21 cellular contexts compared by ENCODE assay signal in genomic region chr13:76339649-76340048, GRCh38.
"Had no signal": no experiment of that assay in that cellular context is flagged by ENCODE, and none has a peak within 500 bp of the region (broad histone marks: within the 10 kb centered on the region; RNA-seq: fewer than 3 reads in every experiment).

No MANE protein-coding gene starts in this region.

- H3K9me3 Mint-ChIP-seq: activated CD4-positive, alpha-beta T cell treated with anti-CD3 and anti-CD28 coated beads, Interleukin-2, amount 10 ng/mL, durations not matched to agents 24 days and 14 days; memory B cell had no signal

- H3K27me3 ChIP-seq: brain microvascular endothelial cell, esophagus muscularis mucosa, spleen, stomach, testis, upper lobe of left lung had no signal

- H3K27ac ChIP-seq: brain microvascular endothelial cell, coronary artery, esophagus muscularis mucosa, pancreas, spleen, stomach, testis, upper lobe of left lung had no signal

- ATAC-seq: left ventricle myocardium superior; mucosa of descending colon; naive thymus-derived CD8-positive, alpha-beta T cell; pancreas; sciatic nerve had no signal

- H3K4me1 Mint-ChIP-seq: activated CD4-positive, alpha-beta T cell treated with anti-CD3 and anti-CD28 coated beads, Interleukin-2, amount 10 ng/mL, durations not matched to agents 24 days and 14 days; activated naive CD8-positive, alpha-beta T cell treated with anti-CD3 and anti-CD28 coated beads, Interleukin-2, amount 10 ng/mL, durations not matched to agents 7 days and 5 days; central memory CD8-positive, alpha-beta T cell; memory B cell; naive thymus-derived CD8-positive, alpha-beta T cell had no signal

- H3K9me3 ChIP-seq: esophagus muscularis mucosa, mucosa of descending colon, pancreas, testis, upper lobe of left lung had no signal

- H3K4me1 ChIP-seq: pancreas, spleen, testis, upper lobe of left lung had no signal

- H3K36me3 Mint-ChIP-seq: activated naive CD8-positive, alpha-beta T cell treated with anti-CD3 and anti-CD28 coated beads, Interleukin-2, amount 10 ng/mL, durations not matched to agents 7 days and 5 days; memory B cell had no signal

- H3K4me3 Mint-ChIP-seq: activated CD4-positive, alpha-beta T cell treated with anti-CD3 and anti-CD28 coated beads, Interleukin-2, amount 10 ng/mL, durations not matched to agents 24 days and 14 days; activated naive CD8-positive, alpha-beta T cell treated with anti-CD3 and anti-CD28 coated beads, Interleukin-2, amount 10 ng/mL, durations not matched to agents 7 days and 5 days; central memory CD8-positive, alpha-beta T cell; memory B cell; naive thymus-derived CD8-positive, alpha-beta T cell had no signal

- H3K27ac Mint-ChIP-seq: activated CD4-positive, alpha-beta T cell treated with anti-CD3 and anti-CD28 coated beads, Interleukin-2, amount 10 ng/mL, durations not matched to agents 24 days and 14 days; activated naive CD8-positive, alpha-beta T cell treated with anti-CD3 and anti-CD28 coated beads, Interleukin-2, amount 10 ng/mL, durations not matched to agents 7 days and 5 days; memory B cell; naive thymus-derived CD8-positive, alpha-beta T cell had no signal

- H3K27me3 Mint-ChIP-seq: activated CD4-positive, alpha-beta T cell treated with anti-CD3 and anti-CD28 coated beads, Interleukin-2, amount 10 ng/mL, durations not matched to agents 24 days and 14 days; activated naive CD8-positive, alpha-beta T cell treated with anti-CD3 and anti-CD28 coated beads, Interleukin-2, amount 10 ng/mL, durations not matched to agents 7 days and 5 days; central memory CD8-positive, alpha-beta T cell; memory B cell had no signal

- H3K4me3 ChIP-seq: coronary artery, esophagus muscularis mucosa, mucosa of descending colon, pancreas, spleen, stomach, testis, upper lobe of left lung had no signal

- DNase-seq: activated CD4-positive, alpha-beta T cell treated with anti-CD3 and anti-CD28 coated beads, Interleukin-2, amount 10 ng/mL, durations not matched to agents 24 days and 14 days; activated CD4-positive, CD25-positive, alpha-beta regulatory T cell; activated CD8-positive, alpha-beta memory T cell treated with anti-CD3 and anti-CD28 coated beads for 24 hours; activated naive CD8-positive, alpha-beta T cell treated with anti-CD3 and anti-CD28 coated beads, Interleukin-2, amount 10 ng/mL, durations not matched to agents 7 days and 5 days; anterior cingulate cortex; brain microvascular endothelial cell; effector CD4-positive, alpha-beta T cell; kidney glomerular epithelial cell; left ventricle myocardium superior; mucosa of descending colon; naive thymus-derived CD8-positive, alpha-beta T cell; pancreas; spleen; stomach; testis; upper lobe of left lung had no signal

- H3K36me3 ChIP-seq: brain microvascular endothelial cell, esophagus muscularis mucosa, pancreas, spleen, stomach, upper lobe of left lung had no signal
